Comparison of ENCODE assay signal across 32 cellular contexts in the genomic region with DNA sequence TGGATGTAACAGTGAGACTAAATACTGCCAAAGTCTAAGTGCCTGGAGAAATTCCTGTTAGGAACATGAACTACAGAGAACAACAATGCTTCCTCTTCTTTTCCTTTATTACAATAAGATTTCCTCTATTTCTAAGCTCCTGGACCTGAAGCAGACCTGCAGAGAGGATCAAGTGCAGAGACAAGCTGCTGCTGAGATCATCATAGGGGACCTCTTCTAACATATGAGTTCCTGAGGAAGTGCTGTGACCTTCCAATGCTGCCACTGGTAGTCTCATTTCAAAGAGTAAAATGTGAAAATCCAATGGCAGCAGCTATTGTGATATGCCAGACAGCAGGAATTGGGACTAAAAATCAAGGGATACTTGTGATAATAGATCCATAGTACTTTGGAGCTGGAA.
"Had no signal": no experiment of that assay in that cellular context is flagged by ENCODE, and none has a peak within 500 bp of the region (broad histone marks: within the 10 kb centered on the region; RNA-seq: fewer than 3 reads in every experiment).

No MANE protein-coding gene starts in this region.

- H3K27ac ChIP-seq: ascending aorta, cardiac muscle cell, VCaP had no signal

- H3K4me3 ChIP-seq: ascending aorta, cardiac muscle cell had no signal

- H3K27me3 Mint-ChIP-seq: activated B cell treated with CpG ODN at 0.5 μM for 24 hours; activated naive CD8-positive, alpha-beta T cell; activated naive CD8-positive, alpha-beta T cell treated with anti-CD3 and anti-CD28 coated beads, Interleukin-2, amount 50 U/mL, for 24 hours had no signal

- H3K36me3 ChIP-seq: ascending aorta, cardiac muscle cell had no signal

- H3K4me1 Mint-ChIP-seq: activated naive CD4-positive, alpha-beta T cell treated with anti-CD3 and anti-CD28 coated beads, Interleukin-2, amount 10 ng/mL, durations not matched to agents 7 days and 5 days; activated naive CD4-positive, alpha-beta T cell treated with anti-CD3 and anti-CD28 coated beads, Interleukin-2, amount 50 U/mL, for 24 hours; activated naive CD8-positive, alpha-beta T cell treated with anti-CD3 and anti-CD28 coated beads, Interleukin-2, amount 50 U/mL, for 24 hours; central memory CD8-positive, alpha-beta T cell had no signal

- H3K36me3 Mint-ChIP-seq: activated CD4-positive, alpha-beta memory T cell treated with anti-CD3 and anti-CD28 coated beads for 36 hours; activated naive CD4-positive, alpha-beta T cell treated with anti-CD3 and anti-CD28 coated beads, Interleukin-2, amount 10 ng/mL, durations not matched to agents 7 days and 5 days; activated naive CD4-positive, alpha-beta T cell treated with anti-CD3 and anti-CD28 coated beads, Interleukin-2, amount 50 U/mL, for 24 hours; activated naive CD8-positive, alpha-beta T cell; activated naive CD8-positive, alpha-beta T cell treated with anti-CD3 and anti-CD28 coated beads, Interleukin-2, amount 10 ng/mL, durations not matched to agents 7 days and 5 days; brain had no signal

- H3K9me3 ChIP-seq: ascending aorta had no signal

- DNase-seq: activated B cell treated with CpG ODN at 0.5 μM for 24 hours; activated CD4-positive, alpha-beta memory T cell treated with anti-CD3 and anti-CD28 coated beads for 36 hours; activated CD4-positive, alpha-beta T cell treated with anti-CD3 and anti-CD28 coated beads for 4 hours; activated CD4-positive, alpha-beta T cell treated with anti-CD3 and anti-CD28 coated beads, Interleukin-2, amount 10 ng/mL, durations not matched to agents 24 days and 14 days; activated CD4-positive, alpha-beta T cell treated with anti-CD3 and anti-CD28 coated beads, Interleukin-2, amount 50 U/mL, for 1 hour; activated CD4-positive, alpha-beta T cell treated with anti-CD3 and anti-CD28 coated beads, Interleukin-2, amount 50 U/mL, for 4 hours; activated CD4-positive, CD25-positive, alpha-beta regulatory T cell treated with anti-CD3 and anti-CD28 coated beads, Interleukin-2, amount 50 U/mL, for 72 hours; activated CD8-positive, alpha-beta memory T cell treated with anti-CD3 and anti-CD28 coated beads, Interleukin-2, amount 50 U/mL, for 4 hours; activated CD8-positive, alpha-beta T cell treated with anti-CD3 and anti-CD28 coated beads for 36 hours; activated effector memory CD4-positive, alpha-beta T cell treated with Interleukin-2 at 50 U/mL for 16 hours; activated gamma-delta T cell; activated naive CD4-positive, alpha-beta T cell treated with anti-CD3 and anti-CD28 coated beads, Interleukin-2, amount 10 ng/mL, durations not matched to agents 7 days and 5 days; activated naive CD4-positive, alpha-beta T cell treated with Interleukin-2 at 50 U/mL for 16 hours; activated naive CD8-positive, alpha-beta T cell treated with anti-CD3 and anti-CD28 coated beads, Interleukin-2, amount 10 ng/mL, durations not matched to agents 7 days and 5 days; activated naive CD8-positive, alpha-beta T cell treated with anti-CD3 and anti-CD28 coated beads, Interleukin-2, amount 50 U/mL, for 24 hours; activated T-cell treated with anti-CD3 and anti-CD28 coated beads for 4 hours; activated T-cell treated with anti-CD3 and anti-CD28 coated beads, Interleukin-2, amount 50 U/mL, for 1 hour; activated T-cell treated with anti-CD3 and anti-CD28 coated beads, Interleukin-2, amount 50 U/mL, for 4 hours; anterior cingulate cortex; T-helper 1 cell; T-helper 2 cell; T-helper 9 cell had no signal

- ATAC-seq: activated CD8-positive, alpha-beta T cell treated with anti-CD3 and anti-CD28 coated beads for 36 hours; activated naive CD8-positive, alpha-beta T cell treated with anti-CD3 and anti-CD28 coated beads, Interleukin-2, amount 50 U/mL, for 24 hours; activated T-cell treated with anti-CD3 and anti-CD28 coated beads, Interleukin-2, amount 50 U/mL, for 4 hours had no signal

- H3K27me3 ChIP-seq: ascending aorta had no signal

- H3K9me3 Mint-ChIP-seq: activated B cell treated with CpG ODN at 0.5 μM for 24 hours; activated CD4-positive, alpha-beta memory T cell treated with anti-CD3 and anti-CD28 coated beads for 36 hours; activated CD4-positive, alpha-beta T cell treated with anti-CD3 and anti-CD28 coated beads, Interleukin-2, amount 10 ng/mL, durations not matched to agents 24 days and 14 days; activated CD8-positive, alpha-beta T cell treated with anti-CD3 and anti-CD28 coated beads for 36 hours; activated naive CD4-positive, alpha-beta T cell treated with anti-CD3 and anti-CD28 coated beads, Interleukin-2, amount 10 ng/mL, durations not matched to agents 7 days and 5 days; activated naive CD4-positive, alpha-beta T cell treated with anti-CD3 and anti-CD28 coated beads, Interleukin-2, amount 50 U/mL, for 24 hours; activated naive CD8-positive, alpha-beta T cell treated with anti-CD3 and anti-CD28 coated beads, Interleukin-2, amount 10 ng/mL, durations not matched to agents 7 days and 5 days; activated naive CD8-positive, alpha-beta T cell treated with anti-CD3 and anti-CD28 coated beads, Interleukin-2, amount 50 U/mL, for 24 hours; activated T-cell treated with anti-CD3 and anti-CD28 coated beads, Interleukin-2, amount 50 U/mL, for 4 hours; activated T-helper 2 cell treated with anti-CD3 and anti-CD28 coated beads, Interferon-gamma antibody, Interleukin-2, Interleukin-4, amounts not matched to agents 10 μg/mL and 5 μg/mL and 100 μg/mL, durations not matched to agents 14 hours and 24 hours and 36 hours; brain; central memory CD8-positive, alpha-beta T cell; T-helper 1 cell treated with Interleukin-12 subunit alpha and Interleukin-12 subunit beta and Interleukin-4 antibody, amounts not matched to agents 30 μg/mL and 1 μg/mL, for 36 hours; T-helper 2 cell treated with Interferon-gamma antibody and Interleukin-4, amounts not matched to agents 5 μg/mL and 100 μg/mL, for 36 hours had no signal

- H3K27ac Mint-ChIP-seq: activated B cell treated with CpG ODN at 0.5 μM for 24 hours; activated CD4-positive, alpha-beta memory T cell treated with anti-CD3 and anti-CD28 coated beads for 36 hours; activated CD4-positive, alpha-beta T cell treated with anti-CD3 and anti-CD28 coated beads, Interleukin-2, amount 10 ng/mL, durations not matched to agents 24 days and 14 days; activated CD8-positive, alpha-beta T cell treated with anti-CD3 and anti-CD28 coated beads for 36 hours; activated naive CD4-positive, alpha-beta T cell treated with anti-CD3 and anti-CD28 coated beads, Interleukin-2, amount 10 ng/mL, durations not matched to agents 7 days and 5 days; activated naive CD4-positive, alpha-beta T cell treated with anti-CD3 and anti-CD28 coated beads, Interleukin-2, amount 50 U/mL, for 24 hours; activated naive CD8-positive, alpha-beta T cell; activated naive CD8-positive, alpha-beta T cell treated with anti-CD3 and anti-CD28 coated beads, Interleukin-2, amount 10 ng/mL, durations not matched to agents 7 days and 5 days; activated naive CD8-positive, alpha-beta T cell treated with anti-CD3 and anti-CD28 coated beads, Interleukin-2, amount 50 U/mL, for 24 hours; activated T-helper 2 cell treated with anti-CD3 and anti-CD28 coated beads, Interferon-gamma antibody, Interleukin-2, Interleukin-4, amounts not matched to agents 10 μg/mL and 5 μg/mL and 100 μg/mL, durations not matched to agents 14 hours and 24 hours and 36 hours; T-helper 1 cell treated with Interleukin-12 subunit alpha and Interleukin-12 subunit beta and Interleukin-4 antibody, amounts not matched to agents 30 μg/mL and 1 μg/mL, for 36 hours; T-helper 2 cell treated with Interferon-gamma antibody and Interleukin-4, amounts not matched to agents 5 μg/mL and 100 μg/mL, for 36 hours had no signal

- H3K4me3 Mint-ChIP-seq: activated B cell treated with CpG ODN at 0.5 μM for 24 hours; activated CD4-positive, alpha-beta memory T cell treated with anti-CD3 and anti-CD28 coated beads for 36 hours; activated CD4-positive, alpha-beta T cell treated with anti-CD3 and anti-CD28 coated beads, Interleukin-2, amount 10 ng/mL, durations not matched to agents 24 days and 14 days; activated CD8-positive, alpha-beta T cell treated with anti-CD3 and anti-CD28 coated beads for 36 hours; activated naive CD4-positive, alpha-beta T cell treated with anti-CD3 and anti-CD28 coated beads, Interleukin-2, amount 10 ng/mL, durations not matched to agents 7 days and 5 days; activated naive CD4-positive, alpha-beta T cell treated with anti-CD3 and anti-CD28 coated beads, Interleukin-2, amount 50 U/mL, for 24 hours; activated naive CD8-positive, alpha-beta T cell; activated naive CD8-positive, alpha-beta T cell treated with anti-CD3 and anti-CD28 coated beads, Interleukin-2, amount 10 ng/mL, durations not matched to agents 7 days and 5 days; activated naive CD8-positive, alpha-beta T cell treated with anti-CD3 and anti-CD28 coated beads, Interleukin-2, amount 50 U/mL, for 24 hours; activated T-cell treated with anti-CD3 and anti-CD28 coated beads, Interleukin-2, amount 50 U/mL, for 4 hours; brain; central memory CD8-positive, alpha-beta T cell; T-helper 1 cell treated with Interleukin-12 subunit alpha and Interleukin-12 subunit beta and Interleukin-4 antibody, amounts not matched to agents 30 μg/mL and 1 μg/mL, for 36 hours; T-helper 2 cell treated with Interferon-gamma antibody and Interleukin-4, amounts not matched to agents 5 μg/mL and 100 μg/mL, for 36 hours had no signal

- H3K4me1 ChIP-seq: ascending aorta had no signal
